Comparison of ENCODE assay signal across 11 cellular contexts in genomic region chr9:136725612-136726011, GRCh38. TPM values are rescaled to one million over a fixed set of nuclear protein-coding genes. Genes with fewer than 3 reads are reported as not detected.
A peak's percentile ranks its signal among the peaks of the same experiment; 100 is the strongest.
DNase-seq lines count a peak whose midpoint lies in the region; TF ChIP-seq lines count a peak whose summit lies in the region.
"Had no signal": no experiment of that assay in that cellular context is flagged by ENCODE, and none has a peak within 500 bp of the region (broad histone marks: within the 10 kb centered on the region; RNA-seq: fewer than 3 reads in every experiment).

No MANE protein-coding gene starts in this region.

- H3K4me3 ChIP-seq in esophagus squamous epithelium (peak overlapping the region; percentile 58 to 95 (median 74)), retinal pigment epithelial cell (ENCODE audit: low read length) (peak overlapping the region; percentile 97)

- WGBS in esophagus squamous epithelium, 2 donors: 42 to 64% methylated on average over 7 of the region's 10 CpGs

- H3K4me1 ChIP-seq in esophagus squamous epithelium: peaks cover 56 to 85% (median 71%) of the 10 kb centered on the region in 3 donors

- H3K36me3 ChIP-seq in esophagus squamous epithelium: peaks cover 23 to 56% (median 41%) of the 10 kb centered on the region in 3 donors

- CTCF ChIA-PET in RWPE1 (lab: Yijun Ruan, JAX): interaction anchor here (0.5 to 4.8 kb wide), 4 partner anchors 31 to 106 kb away, joined by 3 to 29 read pairs (median 6); no protein-coding TSS in a partner anchor

- TF ChIP-seq POLR2A in esophagus squamous epithelium (IDR thresholded peaks at IDR 0.05): no peak

- peak; percentile 40 for DNase-seq in SIG-M5 treated with dmso at 0.1 percent for 504 hours (lab: John Stamatoyannopoulos, UW; ENCODE audit: unreplicated experiment)
- DNase-seq in SIG-M5 (lab: John Stamatoyannopoulos, UW): no peak
- peak; percentile 83 for DNase-seq in RWPE1 (ENCODE audit: low spot score)
- DNase-seq in esophagus squamous epithelium (lab: John Stamatoyannopoulos, UW): no peak
- no peak for DNase-seq in retinal pigment epithelial cell (ENCODE audit: low read depth)
- no peak for DNase-seq in NCI-H1694 (lab: John Stamatoyannopoulos, UW)
- no peak for DNase-seq in SW 1271 (lab: John Stamatoyannopoulos, UW)
- no peak for DNase-seq in DMS 273 treated with DMSO at 0.1 percent for 48 hours (lab: John Stamatoyannopoulos, UW)
- DNase-seq: midbrain, NCI-H1092, substantia nigra had no signal

- H3K27ac ChIP-seq in RWPE1 (peak overlapping the region; percentile 93), esophagus squamous epithelium (peak overlapping the region; percentile 73 to 91 (median 84))

- intact Hi-C loops in esophagus squamous epithelium (cut with DNase I): no loop called here

- H3K27me3 ChIP-seq in esophagus squamous epithelium: no peaks in the 10 kb centered on the region

- no peaks in the 10 kb centered on the region for H3K9me3 ChIP-seq in esophagus squamous epithelium

- POLR2A ChIA-PET in RWPE1 (lab: Yijun Ruan, JAX; ENCODE audit: low non-redundant PET): interaction anchor here (0.5 to 0.9 kb wide), 3 partner anchors 13 to 47 kb away, joined by 3 to 5 read pairs (median 5); no protein-coding TSS in a partner anchor

- TF ChIP-seq CTCF in RWPE1 (conservative IDR thresholded peaks at IDR 0.05; ENCODE audit: low read depth): no peak
- TF ChIP-seq CTCF in esophagus squamous epithelium (IDR thresholded peaks at IDR 0.05): no peak
- no peak for TF ChIP-seq CTCF in retinal pigment epithelial cell (conservative IDR thresholded peaks at IDR 0.05; ENCODE audit: low read depth, low read length)

RNA-seq across cellular contexts. Expression of gene DIPK1B, which starts 13.2 kb away (rescaled TPM):
- 1 to 10 TPM in 3 of 4 donors, under 1 TPM in 1; 0.48 to 6.3 (median 1.1) TPM for total RNA-seq in esophagus squamous epithelium

RNA-seq across cellular contexts. Expression of gene LCN10, which starts 17.1 kb away (rescaled TPM):
- 1 to 10 TPM in 3 of 4 donors, under 1 TPM in 1; 0.64 to 3.8 (median 2.2) TPM for total RNA-seq in esophagus squamous epithelium

RNA-seq across cellular contexts. Expression of gene LCN6, which starts 22.7 kb away (rescaled TPM):
- total RNA-seq in esophagus squamous epithelium: 1 to 10 TPM in 2 of 4 donors, under 1 TPM in 1, not detected in 1; 0.82 to 6.7 (median 2.5) TPM

RNA-seq across cellular contexts. Expression of gene LCN8, which starts 32.4 kb away (rescaled TPM):
- not detected for total RNA-seq in esophagus squamous epithelium

RNA-seq across cellular contexts. Expression of gene AGPAT2, which starts 38.4 kb away (rescaled TPM):
- 10 to 100 TPM; 66.2 to 80.6 (median 75.8) TPM for total RNA-seq in esophagus squamous epithelium

Comparison
In these comparisons a context has a peak if more than half of its experiments do, and no peak if none do; other contexts are left out.
1. DNase-seq: peak in SIG-M5 treated with dmso at 0.1 percent for 504 hours (single experiment) and RWPE1 (single experiment); none in SIG-M5 (single experiment), esophagus squamous epithelium (single experiment), retinal pigment epithelial cell (single experiment), NCI-H1694 (single experiment), SW 1271 (0 of 2) and DMS 273 treated with DMSO at 0.1 percent for 48 hours (single experiment).